In genomic region chr2:56676966-56677365, GRCh38 we compare ENCODE assay signal across 22 cellular contexts.
DNase-seq lines count a peak whose midpoint lies in the region; ATAC-seq, FAIRE-seq and TF ChIP-seq lines count a peak whose summit lies in the region.
"Had no signal": no experiment of that assay in that cellular context is flagged by ENCODE, and none has a peak within 500 bp of the region (broad histone marks: within the 10 kb centered on the region; RNA-seq: fewer than 3 reads in every experiment).

No MANE protein-coding gene starts in this region.

- no peak for TF ChIP-seq POLR2A in A549 (IDR thresholded peaks at IDR 0.05; ENCODE audit: low read length)
- no peak for TF ChIP-seq POLR2A in transverse colon (IDR thresholded peaks at IDR 0.05)

- no peak overlapping the region for H3K4me2 ChIP-seq in A549
- no peak overlapping the region for H3K4me2 ChIP-seq in MM.1S (ENCODE audit: low read depth, low read length)
- H3K4me2 ChIP-seq: BLaER1 treated with 17β-estradiol and CSF1 and Interleukin-3, amounts not matched to agents 10 nM and 100 nM had no signal

- ATAC-seq in A549, result no peak
- ATAC-seq: CD8-positive, alpha-beta T cell had no signal

- no peaks in the 10 kb centered on the region for H3K27me3 ChIP-seq in MM.1S (replicated peaks; ENCODE audit: insufficient read depth, low read length)
- H3K27me3 ChIP-seq in adipocyte (replicated peaks; ENCODE audit: control insufficient read depth, insufficient read depth, low read length), result no peaks in the 10 kb centered on the region
- H3K27me3 ChIP-seq in transverse colon, result no peaks in the 10 kb centered on the region
- H3K27me3 ChIP-seq: BLaER1 treated with 17β-estradiol and CSF1 and Interleukin-3, amounts not matched to agents 10 nM and 100 nM had no signal

- H3K9ac ChIP-seq in MM.1S (ENCODE audit: low read length), result no peak overlapping the region
- no peak overlapping the region for H3K9ac ChIP-seq in adipocyte (ENCODE audit: low read length)
- H3K9ac ChIP-seq: BLaER1 treated with 17β-estradiol and CSF1 and Interleukin-3, amounts not matched to agents 10 nM and 100 nM had no signal

- no peaks in the 10 kb centered on the region for H3K9me2 ChIP-seq in MM.1S (replicated peaks; ENCODE audit: insufficient read depth, low read length)

- 53% methylated on average over 2 of the region's 2 CpGs for WGBS in A549 (ENCODE audit: missing lambda C conversion rate)
- 71 to 85% methylated on average over 2 of the region's 2 CpGs for WGBS in transverse colon (ENCODE audit: low coverage in 1 of 2), 2 donors

- H4K20me1 ChIP-seq in MM.1S (ENCODE audit: insufficient read depth, low read length), result no peaks in the 10 kb centered on the region
- H4K20me1 ChIP-seq: BLaER1 treated with 17β-estradiol and CSF1 and Interleukin-3, amounts not matched to agents 10 nM and 100 nM had no signal

- no peak for FAIRE-seq in A549 (lab: Jason Lieb, UNC)
- FAIRE-seq: A204.1, D721Med, G401.6, GM12891, GM19239 had no signal

- H3K9me3 ChIP-seq in A549, result peaks cover 15% of the 10 kb centered on the region
- no peaks in the 10 kb centered on the region for H3K9me3 ChIP-seq in HEK293 (ENCODE audit: control insufficient read depth, insufficient read depth, low read depth, low read length)
- H3K9me3 ChIP-seq in MM.1S (replicated peaks; ENCODE audit: insufficient read depth, low read length), result no peaks in the 10 kb centered on the region
- peaks cover 17% of the 10 kb centered on the region for H3K9me3 ChIP-seq in adipocyte (ENCODE audit: control insufficient read depth, low read length)
- peaks cover 6 to 11% of the 10 kb centered on the region in 2 donors for H3K9me3 ChIP-seq in transverse colon

- H3K36me3 ChIP-seq in HEK293 (ENCODE audit: control insufficient read depth in 2 of 2, insufficient read depth in 1 of 2, low read length in 2 of 2) (no peaks in the 10 kb centered on the region), MM.1S (replicated peaks; ENCODE audit: insufficient read depth, low read length) (no peaks in the 10 kb centered on the region), adipocyte (ENCODE audit: control insufficient read depth, insufficient read depth, low read length, severe bottlenecking) (no peaks in the 10 kb centered on the region), transverse colon (no peaks in the 10 kb centered on the region)
- H3K36me3 ChIP-seq: BLaER1 treated with 17β-estradiol and CSF1 and Interleukin-3, amounts not matched to agents 10 nM and 100 nM had no signal

- POLR2A ChIA-PET in A549 (lab: Yijun Ruan, JAX) (no interaction called here), HEK293 (lab: Yijun Ruan, JAX) (no interaction called here)

- no peak for TF ChIP-seq RAD21 in A549 (conservative IDR thresholded peaks at IDR 0.05 in 1 of 2, IDR thresholded peaks at IDR 0.05 in 1 of 2)

- H3K4me3 ChIP-seq in A549, result no peak overlapping the region
- H3K4me3 ChIP-seq in HEK293 (ENCODE audit: low read depth, low read length), result no peak overlapping the region
- H3K4me3 ChIP-seq in MM.1S (ENCODE audit: low read length), result no peak overlapping the region
- no peak overlapping the region for H3K4me3 ChIP-seq in adipocyte (ENCODE audit: low read length)
- H3K4me3 ChIP-seq in transverse colon, result no peak overlapping the region
- H3K4me3 ChIP-seq: BLaER1 treated with 17β-estradiol and CSF1 and Interleukin-3, amounts not matched to agents 10 nM and 100 nM had no signal

- no peak for TF ChIP-seq EP300 in A549 (IDR thresholded peaks at IDR 0.05)
- no peak for TF ChIP-seq EP300 in transverse colon (IDR thresholded peaks at IDR 0.05; ENCODE audit: low read depth)

- TF ChIP-seq CTCF in A549 (IDR thresholded peaks at IDR 0.05) (no peak), HEK293 (tag by site-specific recombination; IDR thresholded peaks at IDR 0.05) (no peak), MM.1S (IDR thresholded peaks at IDR 0.05; ENCODE audit: low read length) (no peak), transverse colon (IDR thresholded peaks at IDR 0.05) (no peak)

- no peaks in the 10 kb centered on the region for H3F3A ChIP-seq in MM.1S (ENCODE audit: insufficient read depth, low read length)

- intact Hi-C loops in transverse colon (cut with DNase I; ENCODE audit: low total_unique reads), result no loop called here
- intact Hi-C loops in posterior cingulate gyrus (cut with DNase I), result no loop called here

- H2AFZ ChIP-seq in MM.1S (ENCODE audit: low read length), result no peak overlapping the region

- in situ Hi-C loops in transverse colon (cut with MboI; ENCODE audit: low pct_ligation_motif_present in 1 of 4, low pct_unique_long_range_greater_than_20kb in 1 of 4, low sequenced_read_pairs in 3 of 4), result no loop called here

- H3K4me1 ChIP-seq in A549 (peaks cover 16% of the 10 kb centered on the region; the same call in 2 of the 3 replicates), HEK293 (ENCODE audit: control insufficient read depth, insufficient read depth, low read length) (no peaks in the 10 kb centered on the region), MM.1S (ENCODE audit: low read length) (no peaks in the 10 kb centered on the region), adipocyte (ENCODE audit: control insufficient read depth, insufficient read depth, low read length) (peaks cover 19% of the 10 kb centered on the region), transverse colon (no peaks in the 10 kb centered on the region)
- H3K4me1 ChIP-seq: BLaER1 treated with 17β-estradiol and CSF1 and Interleukin-3, amounts not matched to agents 10 nM and 100 nM; Caco-2 had no signal

- no peak for DNase-seq in A549 (ENCODE audit: low read depth in 1 of 2, low spot score in 1 of 2)
- peak; percentile 2 for DNase-seq in MM.1S
- DNase-seq in adipocyte (ENCODE audit: low read depth), result peak; percentile 4
- no peak for DNase-seq in NCI-H1105 treated with DMSO at 0.1 percent for 48 hours (lab: John Stamatoyannopoulos, UW)
- DNase-seq in transverse colon, result no peak
- DNase-seq in posterior cingulate gyrus, result no peak
- DNase-seq: 8988T; AML-193; Caco-2; Calu3; CD4-positive, alpha-beta T cell; CD8-positive, alpha-beta T cell; DMS79 treated with DMSO at 0.1 percent for 48 hours; GF-D8 had no signal

- no peaks in the 10 kb centered on the region for H3K79me2 ChIP-seq in MM.1S (ENCODE audit: low read length)

- CTCF ChIA-PET in A549 (lab: Yijun Ruan, JAX), result no interaction called here
- CTCF ChIA-PET in HEK293 (lab: Yijun Ruan, JAX), result no interaction called here

- no peak overlapping the region for H3K27ac ChIP-seq in A549
- H3K27ac ChIP-seq in HEK293 (ENCODE audit: extremely low read depth, low read depth, low read length), result no peak overlapping the region
- no peak overlapping the region for H3K27ac ChIP-seq in MM.1S (ENCODE audit: low read length)
- H3K27ac ChIP-seq in transverse colon, result no peak overlapping the region
- H3K27ac ChIP-seq: BLaER1 treated with 17β-estradiol and CSF1 and Interleukin-3, amounts not matched to agents 10 nM and 100 nM; C4-2B had no signal

TF ChIP-seq in A549, 52 proteins besides CTCF, POLR2A, EP300 and RAD21:
- TF ChIP-seq REST (IDR thresholded peaks at IDR 0.05) (peak; percentile 47; the same call in 1 of the 2 replicates), PHF8 (IDR thresholded peaks at IDR 0.05; ENCODE audit: borderline replicate concordance, low read depth) (no peak)

TF ChIP-seq in HEK293, 187 proteins besides CTCF, POLR2A, EP300 and RAD21:
- TF ChIP-seq ZFP3 (tag by site-specific recombination; IDR thresholded peaks at IDR 0.05; ENCODE audit: low read depth) (no peak), ZFP37 (tag by site-specific recombination; IDR thresholded peaks at IDR 0.05) (no peak), REST (tag by site-specific recombination; IDR thresholded peaks at IDR 0.05) (peak; percentile 35; the same call in 1 of the 2 replicates), ZNF223 (tag by site-specific recombination; IDR thresholded peaks at IDR 0.05) (no peak)
TF ChIP-seq in HEK293: peak in this region for 1.

Comparison
In these comparisons a context has a peak if more than half of its experiments do, and no peak if none do; other contexts are left out.
1. DNase-seq: peak in MM.1S (single experiment) and adipocyte (single experiment); none in A549 (0 of 2), NCI-H1105 treated with DMSO at 0.1 percent for 48 hours (single experiment), transverse colon (single experiment) and posterior cingulate gyrus (0 of 10).
2. Of the 5 proteins assayed by ChIP-seq in both HEK293 and A549: peak only in HEK293: none; only in A549: none; in both: REST; in neither: 4.